1 cellular context compared by ENCODE assay signal in genomic region chr20:53590122-53590521, GRCh38.
TF ChIP-seq lines count a peak whose summit lies in the region.

No MANE protein-coding gene starts in this region.

TF ChIP-seq in GM12878, 131 proteins besides CTCF, POLR2A, EP300 and RAD21:
- TF ChIP-seq NFXL1 (IDR thresholded peaks at IDR 0.05; ENCODE audit: borderline replicate concordance) (peak; percentile 84; the same call in 1 of the 2 replicates), ETV6 (conservative IDR thresholded peaks at IDR 0.05 in 1 of 2, IDR thresholded peaks at IDR 0.05 in 1 of 2; ENCODE audit: borderline replicate concordance in 1 of 2, low read depth in 1 of 2) (peak in 1 of 2 experiments; percentile 98; a peak in 1 of 4 replicates)
